In the genomic region with DNA sequence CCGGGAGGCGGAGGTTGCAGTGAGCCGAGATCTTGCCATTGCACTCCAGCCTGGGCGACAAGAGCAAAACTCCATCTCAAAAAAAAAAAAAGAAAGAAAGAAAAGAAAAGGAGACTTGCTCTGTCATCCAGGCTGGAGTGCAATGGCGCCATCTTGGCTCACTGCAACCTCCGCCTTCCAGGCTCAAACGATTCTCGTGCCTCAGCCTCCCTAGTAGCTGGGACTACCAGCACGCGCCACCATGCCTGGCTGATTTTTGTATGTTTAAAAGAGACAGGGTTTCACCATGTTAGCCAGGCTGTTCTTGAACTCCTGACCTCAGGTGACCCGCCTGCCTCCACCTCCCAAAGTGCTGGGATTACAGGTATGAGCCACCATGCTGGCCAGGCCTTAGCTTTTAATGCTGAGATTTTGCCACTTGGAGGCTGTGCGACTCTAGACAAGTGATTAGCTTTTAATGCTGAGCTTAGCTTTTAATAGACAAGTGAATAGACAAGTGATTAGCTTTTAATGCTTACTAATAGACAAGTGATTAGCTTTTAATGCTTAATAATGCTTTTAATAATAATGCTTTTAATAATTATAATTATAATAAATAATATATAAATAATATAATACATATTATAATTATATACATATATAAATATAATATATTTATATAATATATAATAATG, we compare ENCODE assay signal across 2 cellular contexts.
TF ChIP-seq lines count a peak whose summit lies in the region.

No MANE protein-coding gene starts in this region.

TF ChIP-seq in IMR-90, 13 proteins besides CTCF, POLR2A, EP300 and RAD21:
- TF ChIP-seq MAFK (IDR thresholded peaks at IDR 0.05; ENCODE audit: low read depth, low read length), result peak; percentile 39; the same call in 1 of the 2 replicates
- TF ChIP-seq, protein P1, sequence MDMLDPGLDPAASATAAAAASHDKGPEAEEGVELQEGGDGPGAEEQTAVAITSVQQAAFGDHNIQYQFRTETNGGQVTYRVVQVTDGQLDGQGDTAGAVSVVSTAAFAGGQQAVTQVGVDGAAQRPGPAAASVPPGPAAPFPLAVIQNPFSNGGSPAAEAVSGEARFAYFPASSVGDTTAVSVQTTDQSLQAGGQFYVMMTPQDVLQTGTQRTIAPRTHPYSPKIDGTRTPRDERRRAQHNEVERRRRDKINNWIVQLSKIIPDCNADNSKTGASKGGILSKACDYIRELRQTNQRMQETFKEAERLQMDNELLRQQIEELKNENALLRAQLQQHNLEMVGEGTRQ (IDR thresholded peaks at IDR 0.05; ENCODE audit: low read depth, low read length), result no peak

TF ChIP-seq in SK-N-SH treated with all-trans-retinoic acid at 6 μM for 48 hours, 23 proteins besides CTCF, POLR2A, EP300 and RAD21:
- TF ChIP-seq GLIS3 (CRISPR knock-in tag; IDR thresholded peaks at IDR 0.05), result no peak
- TF ChIP-seq BACH2 (CRISPR knock-in tag; IDR thresholded peaks at IDR 0.05; ENCODE audit: borderline replicate concordance), result no peak
- TF ChIP-seq, protein P2, sequence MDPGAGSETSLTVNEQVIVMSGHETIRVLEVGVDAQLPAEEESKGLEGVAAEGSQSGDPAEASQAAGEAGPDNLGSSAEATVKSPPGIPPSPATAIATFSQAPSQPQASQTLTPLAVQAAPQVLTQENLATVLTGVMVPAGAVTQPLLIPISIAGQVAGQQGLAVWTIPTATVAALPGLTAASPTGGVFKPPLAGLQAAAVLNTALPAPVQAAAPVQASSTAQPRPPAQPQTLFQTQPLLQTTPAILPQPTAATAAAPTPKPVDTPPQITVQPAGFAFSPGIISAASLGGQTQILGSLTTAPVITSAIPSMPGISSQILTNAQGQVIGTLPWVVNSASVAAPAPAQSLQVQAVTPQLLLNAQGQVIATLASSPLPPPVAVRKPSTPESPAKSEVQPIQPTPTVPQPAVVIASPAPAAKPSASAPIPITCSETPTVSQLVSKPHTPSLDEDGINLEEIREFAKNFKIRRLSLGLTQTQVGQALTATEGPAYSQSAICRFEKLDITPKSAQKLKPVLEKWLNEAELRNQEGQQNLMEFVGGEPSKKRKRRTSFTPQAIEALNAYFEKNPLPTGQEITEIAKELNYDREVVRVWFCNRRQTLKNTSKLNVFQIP (CRISPR knock-in tag; IDR thresholded peaks at IDR 0.05; ENCODE audit: borderline replicate concordance, low read depth), result no peak
- no peak for TF ChIP-seq OSR1 (CRISPR knock-in tag; IDR thresholded peaks at IDR 0.05)
- TF ChIP-seq, protein P3, sequence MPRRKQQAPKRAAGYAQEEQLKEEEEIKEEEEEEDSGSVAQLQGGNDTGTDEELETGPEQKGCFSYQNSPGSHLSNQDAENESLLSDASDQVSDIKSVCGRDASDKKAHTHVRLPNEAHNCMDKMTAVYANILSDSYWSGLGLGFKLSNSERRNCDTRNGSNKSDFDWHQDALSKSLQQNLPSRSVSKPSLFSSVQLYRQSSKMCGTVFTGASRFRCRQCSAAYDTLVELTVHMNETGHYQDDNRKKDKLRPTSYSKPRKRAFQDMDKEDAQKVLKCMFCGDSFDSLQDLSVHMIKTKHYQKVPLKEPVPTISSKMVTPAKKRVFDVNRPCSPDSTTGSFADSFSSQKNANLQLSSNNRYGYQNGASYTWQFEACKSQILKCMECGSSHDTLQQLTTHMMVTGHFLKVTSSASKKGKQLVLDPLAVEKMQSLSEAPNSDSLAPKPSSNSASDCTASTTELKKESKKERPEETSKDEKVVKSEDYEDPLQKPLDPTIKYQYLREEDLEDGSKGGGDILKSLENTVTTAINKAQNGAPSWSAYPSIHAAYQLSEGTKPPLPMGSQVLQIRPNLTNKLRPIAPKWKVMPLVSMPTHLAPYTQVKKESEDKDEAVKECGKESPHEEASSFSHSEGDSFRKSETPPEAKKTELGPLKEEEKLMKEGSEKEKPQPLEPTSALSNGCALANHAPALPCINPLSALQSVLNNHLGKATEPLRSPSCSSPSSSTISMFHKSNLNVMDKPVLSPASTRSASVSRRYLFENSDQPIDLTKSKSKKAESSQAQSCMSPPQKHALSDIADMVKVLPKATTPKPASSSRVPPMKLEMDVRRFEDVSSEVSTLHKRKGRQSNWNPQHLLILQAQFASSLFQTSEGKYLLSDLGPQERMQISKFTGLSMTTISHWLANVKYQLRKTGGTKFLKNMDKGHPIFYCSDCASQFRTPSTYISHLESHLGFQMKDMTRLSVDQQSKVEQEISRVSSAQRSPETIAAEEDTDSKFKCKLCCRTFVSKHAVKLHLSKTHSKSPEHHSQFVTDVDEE (CRISPR knock-in tag; IDR thresholded peaks at IDR 0.05), result no peak
- TF ChIP-seq, protein P4, sequence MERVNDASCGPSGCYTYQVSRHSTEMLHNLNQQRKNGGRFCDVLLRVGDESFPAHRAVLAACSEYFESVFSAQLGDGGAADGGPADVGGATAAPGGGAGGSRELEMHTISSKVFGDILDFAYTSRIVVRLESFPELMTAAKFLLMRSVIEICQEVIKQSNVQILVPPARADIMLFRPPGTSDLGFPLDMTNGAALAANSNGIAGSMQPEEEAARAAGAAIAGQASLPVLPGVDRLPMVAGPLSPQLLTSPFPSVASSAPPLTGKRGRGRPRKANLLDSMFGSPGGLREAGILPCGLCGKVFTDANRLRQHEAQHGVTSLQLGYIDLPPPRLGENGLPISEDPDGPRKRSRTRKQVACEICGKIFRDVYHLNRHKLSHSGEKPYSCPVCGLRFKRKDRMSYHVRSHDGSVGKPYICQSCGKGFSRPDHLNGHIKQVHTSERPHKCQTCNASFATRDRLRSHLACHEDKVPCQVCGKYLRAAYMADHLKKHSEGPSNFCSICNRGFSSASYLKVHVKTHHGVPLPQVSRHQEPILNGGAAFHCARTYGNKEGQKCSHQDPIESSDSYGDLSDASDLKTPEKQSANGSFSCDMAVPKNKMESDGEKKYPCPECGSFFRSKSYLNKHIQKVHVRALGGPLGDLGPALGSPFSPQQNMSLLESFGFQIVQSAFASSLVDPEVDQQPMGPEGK (CRISPR knock-in tag; IDR thresholded peaks at IDR 0.05; ENCODE audit: borderline replicate concordance), result no peak
- TF ChIP-seq ZNF565 (CRISPR knock-in tag; conservative IDR thresholded peaks at IDR 0.05; ENCODE audit: low read depth), result no peak
